Comparison of ENCODE assay signal across 11 cellular contexts in the genomic region with DNA sequence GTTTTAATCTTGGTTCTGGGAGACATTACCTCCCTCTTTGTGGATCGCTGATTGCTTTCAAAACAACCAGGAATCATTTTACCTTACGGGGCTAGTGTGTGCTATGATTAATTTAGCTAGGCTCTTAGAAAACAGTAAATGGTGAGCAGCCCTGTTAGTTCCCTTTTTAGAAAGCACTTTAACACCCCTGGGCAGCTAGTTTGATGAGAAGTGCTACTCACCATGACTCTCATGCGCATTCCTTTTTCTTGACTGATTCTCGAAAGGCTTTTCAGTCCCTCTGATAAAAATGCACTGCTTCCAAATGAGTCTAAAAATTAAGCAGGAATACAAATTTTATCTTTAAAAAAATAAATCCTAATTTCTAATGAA.
DNase-seq lines count a peak whose midpoint lies in the region; ATAC-seq and TF ChIP-seq lines count a peak whose summit lies in the region.
"Had no signal": no experiment of that assay in that cellular context is flagged by ENCODE, and none has a peak within 500 bp of the region (broad histone marks: within the 10 kb centered on the region; RNA-seq: fewer than 3 reads in every experiment).

No MANE protein-coding gene starts in this region.

- no peaks in the 10 kb centered on the region for H3K27me3 ChIP-seq in Panc1 (ENCODE audit: control insufficient read depth, insufficient read depth, low read length)
- H3K27me3 ChIP-seq: gastrocnemius medialis had no signal

- DNase-seq in HFFc6 (peak; percentile 60), Panc1 (ENCODE audit: low read depth, low spot score) (no peak), fibroblast of villous mesenchyme (ENCODE audit: low read depth) (peak; percentile 38), sciatic nerve (ENCODE audit: low spot score) (no peak), GM13976 (ENCODE audit: low spot score) (no peak)
- DNase-seq in stimulated activated effector memory CD8-positive, alpha-beta T cell treated with anti-CD3 and anti-CD28 coated beads, Interleukin-12 subunit alpha, Interleukin-12 subunit beta, amount 100 ng/mL, for 72 hours (ENCODE audit: low spot score in 2 of 2): no peak
- no peak for DNase-seq in activated naive CD8-positive, alpha-beta T cell treated with anti-CD3 and anti-CD28 coated beads for 36 hours
- DNase-seq: stimulated activated CD4-positive, alpha-beta T cell treated with anti-CD3 and anti-CD28 coated beads, Interleukin-2, amount 100 ng/mL, for 24 hours had no signal

- POLR2A ChIA-PET in Panc1 (lab: Charles Lee): interaction anchor here (0.6 kb wide), 1 partner anchor 532 kb away, joined by 5 read pairs; no protein-coding TSS in a partner anchor

- H3K4me1 ChIP-seq in Panc1 (ENCODE audit: control insufficient read depth, insufficient read depth, low read length): peaks cover 12% of the 10 kb centered on the region
- H3K4me1 ChIP-seq: gastrocnemius medialis had no signal

- no peak overlapping the region for H3K4me3 ChIP-seq in Panc1 (ENCODE audit: low read depth in 2 of 2, low read length in 2 of 2)
- H3K4me3 ChIP-seq in fibroblast of villous mesenchyme (ENCODE audit: low read depth, low read length): no peak overlapping the region

- no peak for TF ChIP-seq CTCF in HFFc6 (IDR thresholded peaks at IDR 0.05)
- TF ChIP-seq CTCF in Panc1 (IDR thresholded peaks at IDR 0.05): no peak
- no peak for TF ChIP-seq CTCF in fibroblast of villous mesenchyme (IDR thresholded peaks at IDR 0.05; ENCODE audit: insufficient read depth, low read depth, low read length)
- no peak for TF ChIP-seq CTCF in GM13976 (IDR thresholded peaks at IDR 0.05; ENCODE audit: borderline replicate concordance, control extremely low read depth, extremely low read depth, insufficient read depth, missing control alignments)

- CTCF ChIA-PET in Panc1 (lab: Charles Lee): no interaction called here

- peak overlapping the region; percentile 84 for H3K4me3 Mint-ChIP-seq in HFFc6
- no peak overlapping the region for H3K4me3 Mint-ChIP-seq in stimulated activated effector memory CD8-positive, alpha-beta T cell treated with anti-CD3 and anti-CD28 coated beads, Interleukin-12 subunit alpha, Interleukin-12 subunit beta, amount 100 ng/mL, for 72 hours
- H3K4me3 Mint-ChIP-seq in activated naive CD8-positive, alpha-beta T cell treated with anti-CD3 and anti-CD28 coated beads for 36 hours: no peak overlapping the region

- intact Hi-C loops in Panc1 (cut with micrococcal nuclease; ENCODE audit: unreplicated experiment): no loop called here
- intact Hi-C loops in sciatic nerve (cut with DNase I): no loop called here

- in situ Hi-C loops in Panc1 (cut with HindIII; ENCODE audit: low pct_unique_long_range_greater_than_20kb, low sequenced_read_pairs): no loop called here
- in situ Hi-C loops in GM13976 (cut with MboI; ENCODE audit: low sequenced_read_pairs, unreplicated experiment): no loop called here

- peaks cover 15% of the 10 kb centered on the region for H3K9me3 Mint-ChIP-seq in HFFc6
- H3K9me3 Mint-ChIP-seq in stimulated activated effector memory CD8-positive, alpha-beta T cell treated with anti-CD3 and anti-CD28 coated beads, Interleukin-12 subunit alpha, Interleukin-12 subunit beta, amount 100 ng/mL, for 72 hours: no peaks in the 10 kb centered on the region
- peaks cover 9% of the 10 kb centered on the region for H3K9me3 Mint-ChIP-seq in activated naive CD8-positive, alpha-beta T cell treated with anti-CD3 and anti-CD28 coated beads for 36 hours

- H3K27ac Mint-ChIP-seq in HFFc6: peak overlapping the region; percentile 98
- H3K27ac Mint-ChIP-seq in stimulated activated effector memory CD8-positive, alpha-beta T cell treated with anti-CD3 and anti-CD28 coated beads, Interleukin-12 subunit alpha, Interleukin-12 subunit beta, amount 100 ng/mL, for 72 hours: no peak overlapping the region
- H3K27ac Mint-ChIP-seq in activated naive CD8-positive, alpha-beta T cell treated with anti-CD3 and anti-CD28 coated beads for 36 hours: no peak overlapping the region

- peaks cover 2% of the 10 kb centered on the region for H3K27me3 Mint-ChIP-seq in HFFc6 (ENCODE audit: insufficient read depth)
- peaks cover 23% of the 10 kb centered on the region for H3K27me3 Mint-ChIP-seq in activated naive CD8-positive, alpha-beta T cell treated with anti-CD3 and anti-CD28 coated beads for 36 hours

- H3K9me3 ChIP-seq in Panc1 (ENCODE audit: control insufficient read depth, insufficient read depth, low read depth, low read length): peaks cover 8% of the 10 kb centered on the region; the same call in 1 of the 2 replicates
- H3K9me3 ChIP-seq: gastrocnemius medialis had no signal

- H3K4me1 Mint-ChIP-seq in HFFc6 (ENCODE audit: low read depth): peaks cover 61% of the 10 kb centered on the region
- H3K4me1 Mint-ChIP-seq in stimulated activated effector memory CD8-positive, alpha-beta T cell treated with anti-CD3 and anti-CD28 coated beads, Interleukin-12 subunit alpha, Interleukin-12 subunit beta, amount 100 ng/mL, for 72 hours: no peaks in the 10 kb centered on the region
- H3K4me1 Mint-ChIP-seq in activated naive CD8-positive, alpha-beta T cell treated with anti-CD3 and anti-CD28 coated beads for 36 hours: peaks cover 2% of the 10 kb centered on the region

- peak overlapping the region; percentile 30 for H3K27ac ChIP-seq in Panc1 (ENCODE audit: low read length)
- H3K27ac ChIP-seq: gastrocnemius medialis, HL-60 had no signal

- no TSS peak for BruUV-seq in Panc1 (replicated peaks; lab: Mats Ljungman, UMichigan)

- H3K36me3 Mint-ChIP-seq in HFFc6 (ENCODE audit: low read depth): peaks cover 35% of the 10 kb centered on the region
- no peaks in the 10 kb centered on the region for H3K36me3 Mint-ChIP-seq in stimulated activated effector memory CD8-positive, alpha-beta T cell treated with anti-CD3 and anti-CD28 coated beads, Interleukin-12 subunit alpha, Interleukin-12 subunit beta, amount 100 ng/mL, for 72 hours
- peaks cover 8% of the 10 kb centered on the region for H3K36me3 Mint-ChIP-seq in activated naive CD8-positive, alpha-beta T cell treated with anti-CD3 and anti-CD28 coated beads for 36 hours

- no peaks in the 10 kb centered on the region for H3K36me3 ChIP-seq in Panc1 (ENCODE audit: control insufficient read depth, insufficient read depth, low read length)
- H3K36me3 ChIP-seq: gastrocnemius medialis had no signal

- ATAC-seq in Panc1 (no peak), sciatic nerve (peak; percentile 5), HG03432 (IDR thresholded peaks at IDR 0.05; ENCODE audit: unreplicated experiment) (no peak)
- ATAC-seq in stimulated activated effector memory CD8-positive, alpha-beta T cell treated with anti-CD3 and anti-CD28 coated beads, Interleukin-12 subunit alpha, Interleukin-12 subunit beta, amount 100 ng/mL, for 72 hours: no peak

Comparison
In these comparisons a context has a peak if more than half of its experiments do, and no peak if none do; other contexts are left out.
1. DNase-seq: peak in HFFc6 (single experiment) and fibroblast of villous mesenchyme (single experiment); none in Panc1 (single experiment), sciatic nerve (single experiment), stimulated activated effector memory CD8-positive, alpha-beta T cell treated with anti-CD3 and anti-CD28 coated beads, Interleukin-12 subunit alpha, Interleukin-12 subunit beta, amount 100 ng/mL, for 72 hours (0 of 2), GM13976 (single experiment) and activated naive CD8-positive, alpha-beta T cell treated with anti-CD3 and anti-CD28 coated beads for 36 hours (single experiment).